ENCODE assay signal across 9 cellular contexts in the genomic region with DNA sequence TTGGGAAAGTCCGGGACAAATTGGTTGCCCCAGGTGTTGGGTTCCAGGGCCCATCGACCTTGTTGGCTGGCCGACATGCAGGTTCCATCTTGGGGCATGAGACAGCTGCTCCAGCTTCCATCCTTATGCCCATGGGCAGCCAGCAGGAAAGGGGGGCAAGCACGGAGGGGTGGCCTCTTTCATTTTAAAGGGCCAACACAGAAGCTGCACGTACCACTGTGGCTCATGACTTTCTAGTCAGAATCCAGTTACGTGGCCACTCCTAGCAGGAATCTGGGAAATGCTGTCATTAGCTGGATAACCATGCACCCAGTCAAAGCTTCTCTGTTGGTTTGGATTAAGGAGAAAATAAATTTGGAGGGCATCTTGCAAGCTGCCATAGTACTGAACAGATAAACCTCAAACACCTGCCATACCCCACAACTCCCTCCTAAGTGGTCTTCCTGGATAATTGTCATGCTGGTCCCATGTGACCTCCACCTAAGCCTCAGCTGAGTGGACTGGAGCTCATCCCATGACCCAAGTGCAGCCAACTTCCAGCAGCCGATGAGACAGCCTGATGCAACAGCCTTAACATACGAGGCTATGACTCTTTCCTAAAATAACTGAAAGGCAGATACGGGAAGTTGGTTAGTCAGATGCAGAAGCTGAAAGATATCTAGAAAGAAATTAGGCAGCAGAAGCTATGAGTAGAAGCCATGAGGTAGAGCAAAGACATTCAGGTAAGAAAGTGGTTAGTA. TPM values are rescaled to one million over a fixed set of nuclear protein-coding genes. Genes with fewer than 3 reads are reported as not detected.
DNase-seq lines count a peak whose midpoint lies in the region; TF ChIP-seq lines count a peak whose summit lies in the region.
"Had no signal": no experiment of that assay in that cellular context is flagged by ENCODE, and none has a peak within 500 bp of the region (broad histone marks: within the 10 kb centered on the region; RNA-seq: fewer than 3 reads in every experiment).

No MANE protein-coding gene starts in this region.

- POLR2A ChIA-PET in OCI-LY7 (lab: Charles Lee) = interaction anchor here (1.2 kb wide), 2 partner anchors 33 to 60 kb away, joined by 3 read pairs; no protein-coding TSS in a partner anchor

- in situ Hi-C loops in GM23248 (cut with MboI) = no loop called here

- H3K9me2 ChIP-seq in GM23248 (ENCODE audit: insufficient read depth) (peaks cover under 1% of the 10 kb centered on the region; the same call in 1 of the 2 replicates), OCI-LY7 (ENCODE audit: insufficient read depth, low read length) (no peaks in the 10 kb centered on the region)

- BruUV-seq in OCI-LY7 (replicated peaks; lab: Mats Ljungman, UMichigan) = no TSS peak

- CTCF ChIA-PET in OCI-LY7 (lab: Charles Lee; ENCODE audit: unreplicated experiment) = interaction anchor here (0.6 kb wide), 1 partner anchor 204 kb away, joined by 3 read pairs; no protein-coding TSS in a partner anchor

- no peaks in the 10 kb centered on the region for H3K9me3 ChIP-seq in GM23248 (ENCODE audit: low read depth)
- H3K9me3 ChIP-seq in OCI-LY7 (ENCODE audit: low read length) = 0 out of 2 replicates have a peak, but pooled peaks cover 6% of the 10 kb centered on the region
- H3K9me3 ChIP-seq: right lobe of liver had no signal

- H3K27ac ChIP-seq in GM23248 (peak overlapping the region; percentile 92), OCI-LY7 (ENCODE audit: low read depth, low read length, poor library complexity, severe bottlenecking) (no peak overlapping the region)
- H3K27ac ChIP-seq: right lobe of liver had no signal

- H4K20me1 ChIP-seq in GM23248 (ENCODE audit: insufficient read depth) = no peaks in the 10 kb centered on the region
- H4K20me1 ChIP-seq in OCI-LY7 (ENCODE audit: insufficient read depth, low read length) = no peaks in the 10 kb centered on the region

- DNase-seq in ELR (ENCODE audit: low read depth) (peak; percentile 92), GM23248 (peak; percentile 97), OCI-LY7 (ENCODE audit: low spot score) (peak; percentile 23), head of caudate nucleus (peak in 22 of 42 donors; percentile 15 to 67 (median 38)), germinal center (ENCODE audit: low spot score) (no peak), superior temporal gyrus (ENCODE audit: extremely low spot score) (no peak), iPS-NIHi7 (ENCODE audit: extremely low spot score) (no peak)
- DNase-seq in stimulated activated CD4-positive, alpha-beta T cell treated with anti-CD3 and anti-CD28 coated beads, Interleukin-4, amount 100 ng/mL, for 1 hour = no peak
- DNase-seq: right lobe of liver had no signal

- no peaks in the 10 kb centered on the region for H3K27me3 ChIP-seq in GM23248 (replicated peaks; ENCODE audit: insufficient read depth)
- H3K27me3 ChIP-seq: right lobe of liver had no signal

- H3K4me3 ChIP-seq in GM23248 (no peak overlapping the region), OCI-LY7 (ENCODE audit: low read depth, low read length, poor library complexity, severe bottlenecking) (no peak overlapping the region)
- H3K4me3 ChIP-seq: right lobe of liver had no signal

- no peak for TF ChIP-seq CTCF in OCI-LY7 (conservative IDR thresholded peaks at IDR 0.05; ENCODE audit: low read length)

- intact Hi-C loops in OCI-LY7 (cut with micrococcal nuclease; ENCODE audit: unreplicated experiment) = no loop called here
- intact Hi-C loops in head of caudate nucleus (cut with DNase I) = no loop called here

- H3K4me2 ChIP-seq in GM23248 (ENCODE audit: unreplicated experiment) (no peak overlapping the region), OCI-LY7 (ENCODE audit: low read length) (no peak overlapping the region)

- H2AFZ ChIP-seq in GM23248 (peak overlapping the region; percentile 60), OCI-LY7 (ENCODE audit: low read length) (no peak overlapping the region)

- H3K79me2 ChIP-seq in GM23248 (ENCODE audit: insufficient read depth) (no peaks in the 10 kb centered on the region), OCI-LY7 (ENCODE audit: insufficient read depth, low read depth, low read length) (no peaks in the 10 kb centered on the region)

- WGBS in GM23248 (ENCODE audit: low coverage in 1 of 2, low lambda C conversion rate in 2 of 2, missing lambda C conversion rate in 2 of 2), 2 experiments = 41 to 44% methylated on average over 9 of the region's 9 CpGs

- H3K9ac ChIP-seq in GM23248 = peak overlapping the region; percentile 71

- H3K36me3 ChIP-seq in GM23248 (ENCODE audit: low read depth) (no peaks in the 10 kb centered on the region), OCI-LY7 (ENCODE audit: insufficient read depth, low read length) (peaks cover 8% of the 10 kb centered on the region; the same call in 1 of the 2 replicates)
- H3K36me3 ChIP-seq: right lobe of liver had no signal

- peaks cover 18% of the 10 kb centered on the region for H3F3A ChIP-seq in GM23248 (ENCODE audit: insufficient read depth)

- H3K4me1 ChIP-seq in GM23248 (ENCODE audit: insufficient read depth) = peaks cover 31% of the 10 kb centered on the region
- peaks cover 8% of the 10 kb centered on the region for H3K4me1 ChIP-seq in OCI-LY7 (ENCODE audit: insufficient read depth, low read length, poor library complexity, severe bottlenecking)
- H3K4me1 ChIP-seq: right lobe of liver had no signal

RNA-seq across cellular contexts. Expression of a gene that starts 21.4 kb away (rescaled TPM):
- 39.4 and 63.6 TPM in 2 replicates for total RNA-seq in GM23248 (2014; rRNA removed; shearing (Covaris generic))
- polyA plus RNA-seq in GM23248 (2016; fragmentation: Nextera tagmentation; extraction: Ambion mirVana) = 49.4 and 51.1 TPM in 2 replicates
- 41.7 and 49.9 TPM in 2 replicates for total RNA-seq in OCI-LY7 (2014; rRNA removed; shearing (Covaris generic))
- 33.0 and 47.0 TPM in 2 replicates for total RNA-seq in OCI-LY7 (2022)

Comparison
In these comparisons a context has a peak if more than half of its experiments do, and no peak if none do; other contexts are left out.
1. DNase-seq: peak in ELR (single experiment), GM23248 (single experiment), OCI-LY7 (single experiment) and head of caudate nucleus (22 of 42); none in germinal center (single experiment), superior temporal gyrus (single experiment), stimulated activated CD4-positive, alpha-beta T cell treated with anti-CD3 and anti-CD28 coated beads, Interleukin-4, amount 100 ng/mL, for 1 hour (single experiment) and iPS-NIHi7 (single experiment).